In the genomic region with DNA sequence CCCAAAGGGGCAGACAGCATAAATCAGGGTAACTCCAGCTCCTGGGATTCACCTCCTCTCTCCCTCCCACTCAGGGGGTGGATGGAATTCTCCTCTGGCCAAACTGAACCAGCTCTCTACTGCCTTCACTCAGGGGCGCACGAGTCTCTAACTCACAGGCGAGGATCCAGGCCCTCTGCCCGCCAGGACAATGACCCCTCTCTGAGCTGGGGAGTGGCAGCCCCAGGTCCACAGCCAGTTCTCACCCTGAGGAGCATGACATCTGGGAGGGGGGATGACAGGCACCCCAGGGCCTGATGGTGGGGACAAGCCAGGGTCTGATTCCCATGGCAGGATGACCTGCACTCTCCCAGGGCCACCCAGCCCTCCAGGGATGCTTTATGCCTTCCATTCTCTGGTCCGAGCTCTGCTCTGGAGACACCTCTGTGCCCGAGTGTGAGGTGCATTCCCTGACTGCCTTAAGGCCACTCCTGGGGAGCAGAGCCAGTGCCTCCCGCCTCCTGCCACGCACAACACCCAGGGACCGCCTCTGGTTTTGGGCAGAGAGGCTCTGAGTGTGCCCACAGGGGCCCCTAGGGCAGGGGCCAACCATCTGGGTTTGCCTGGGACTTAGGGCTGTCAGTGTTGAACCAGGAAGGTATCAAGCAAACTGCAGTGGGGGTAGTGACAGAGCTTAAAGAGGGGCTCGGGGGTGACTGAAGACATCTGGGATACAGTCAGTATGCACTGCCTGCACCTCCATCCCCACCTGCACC, we compare ENCODE assay signal across 18 cellular contexts.
A peak's percentile ranks its signal among the peaks of the same experiment; 100 is the strongest.
DNase-seq lines count a peak whose midpoint lies in the region; ATAC-seq and TF ChIP-seq lines count a peak whose summit lies in the region.
"Had no signal": no experiment of that assay in that cellular context is flagged by ENCODE, and none has a peak within 500 bp of the region (broad histone marks: within the 10 kb centered on the region; RNA-seq: fewer than 3 reads in every experiment).

No MANE protein-coding gene starts in this region.

- no peak overlapping the region for H3K4me2 ChIP-seq in smooth muscle cell

- H4K20me1 ChIP-seq in smooth muscle cell (ENCODE audit: low read depth): no peaks in the 10 kb centered on the region

- H3K36me3 ChIP-seq in smooth muscle cell (ENCODE audit: low read depth): no peaks in the 10 kb centered on the region
- H3K36me3 ChIP-seq: heart right ventricle, SJSA1 had no signal

- no peaks in the 10 kb centered on the region for H3F3A ChIP-seq in smooth muscle cell (ENCODE audit: low read depth)

- ATAC-seq in activated naive CD8-positive, alpha-beta T cell treated with anti-CD3 and anti-CD28 coated beads, Interleukin-2, amount 10 ng/mL, durations not matched to agents 7 days and 5 days (ENCODE audit: low read depth): peak; percentile 23
- ATAC-seq in left lobe of liver: peak; percentile 73
- peak; percentile 28 to 31 for ATAC-seq in stimulated activated naive B cell treated with anti-CD40 and anti-IgM and Interleukin-4, amounts not matched to agents 10 μg/mL and 1 μg/mL and 100 μg/mL, for 72 hours (replicated peaks)
- no peak for ATAC-seq in GM21723 (IDR thresholded peaks at IDR 0.05; ENCODE audit: unreplicated experiment)

- TF ChIP-seq CTCF in smooth muscle cell (IDR thresholded peaks at IDR 0.05; ENCODE audit: borderline replicate concordance, insufficient read depth, poor library complexity, severe bottlenecking): no peak

- no peaks in the 10 kb centered on the region for H3K36me3 Mint-ChIP-seq in activated naive CD8-positive, alpha-beta T cell treated with anti-CD3 and anti-CD28 coated beads, Interleukin-2, amount 10 ng/mL, durations not matched to agents 7 days and 5 days
- H3K36me3 Mint-ChIP-seq in activated naive CD8-positive, alpha-beta T cell treated with anti-CD3 and anti-CD28 coated beads for 36 hours: no peaks in the 10 kb centered on the region
- peaks cover 2 to 6% of the 10 kb centered on the region in 2 donors for H3K36me3 Mint-ChIP-seq in stimulated activated naive B cell treated with anti-CD40 and anti-IgM and Interleukin-4, amounts not matched to agents 10 μg/mL and 1 μg/mL and 100 μg/mL, for 72 hours
- H3K36me3 Mint-ChIP-seq: type B pancreatic cell had no signal

- peaks cover 19% of the 10 kb centered on the region for H3K27me3 Mint-ChIP-seq in activated naive CD8-positive, alpha-beta T cell treated with anti-CD3 and anti-CD28 coated beads, Interleukin-2, amount 10 ng/mL, durations not matched to agents 7 days and 5 days
- H3K27me3 Mint-ChIP-seq in activated naive CD8-positive, alpha-beta T cell treated with anti-CD3 and anti-CD28 coated beads for 36 hours: peaks cover 12% of the 10 kb centered on the region
- H3K27me3 Mint-ChIP-seq in stimulated activated naive B cell treated with anti-CD40 and anti-IgM and Interleukin-4, amounts not matched to agents 10 μg/mL and 1 μg/mL and 100 μg/mL, for 72 hours: no peaks in the 10 kb centered on the region
- H3K27me3 Mint-ChIP-seq: activated T-helper 17 cell treated with anti-CD3 and anti-CD28 coated beads, Interleukin-2, amount 50 U/mL, for 72 hours; CD4-positive, alpha-beta T cell; central memory CD8-positive, alpha-beta T cell; type B pancreatic cell had no signal

- DNase-seq in activated naive CD8-positive, alpha-beta T cell treated with anti-CD3 and anti-CD28 coated beads, Interleukin-2, amount 10 ng/mL, durations not matched to agents 7 days and 5 days: no peak
- no peak for DNase-seq in activated naive CD8-positive, alpha-beta T cell treated with anti-CD3 and anti-CD28 coated beads for 36 hours
- DNase-seq in left lobe of liver (ENCODE audit: low spot score) (peak; percentile 92), smooth muscle cell (lab: John Stamatoyannopoulos, UW; ENCODE audit: unreplicated experiment) (no peak), NCI-H1694 treated with DMSO at 0.1 percent for 48 hours (lab: John Stamatoyannopoulos, UW) (no peak)
- DNase-seq in stimulated activated naive B cell treated with anti-CD40 and anti-IgM and Interleukin-4, amounts not matched to agents 10 μg/mL and 1 μg/mL and 100 μg/mL, for 72 hours: no peak
- DNase-seq: amniotic stem cell, NCI-H2029, NCI-H446 treated with DMSO at 0.1 percent for 48 hours had no signal

- H3K9ac ChIP-seq in smooth muscle cell (ENCODE audit: low read depth): no peak overlapping the region

- no peaks in the 10 kb centered on the region for H3K9me3 ChIP-seq in smooth muscle cell (replicated peaks; ENCODE audit: low read depth)

- no peak overlapping the region for H3K4me3 Mint-ChIP-seq in activated naive CD8-positive, alpha-beta T cell treated with anti-CD3 and anti-CD28 coated beads, Interleukin-2, amount 10 ng/mL, durations not matched to agents 7 days and 5 days
- H3K4me3 Mint-ChIP-seq in activated naive CD8-positive, alpha-beta T cell treated with anti-CD3 and anti-CD28 coated beads for 36 hours: no peak overlapping the region
- H3K4me3 Mint-ChIP-seq in stimulated activated naive B cell treated with anti-CD40 and anti-IgM and Interleukin-4, amounts not matched to agents 10 μg/mL and 1 μg/mL and 100 μg/mL, for 72 hours: peak overlapping the region in 1 of 2 donors; percentile 56
- H3K4me3 Mint-ChIP-seq: activated T-helper 17 cell treated with anti-CD3 and anti-CD28 coated beads, Interleukin-2, amount 50 U/mL, for 72 hours; CD4-positive, alpha-beta T cell; central memory CD8-positive, alpha-beta T cell; neural crest cell had no signal

- no peak overlapping the region for H3K4me3 ChIP-seq in smooth muscle cell
- H3K4me3 ChIP-seq: heart right ventricle, SJSA1 had no signal

- no peaks in the 10 kb centered on the region for H3K27me3 ChIP-seq in smooth muscle cell (ENCODE audit: low read depth)
- H3K27me3 ChIP-seq: SJSA1 had no signal

- no peak overlapping the region for H3K27ac ChIP-seq in smooth muscle cell (ENCODE audit: low read depth)
- H3K27ac ChIP-seq: SJSA1 had no signal

- 0 out of 2 replicates have a peak, but pooled peaks have one; percentile 1 for TF ChIP-seq POLR2A in Raji (IDR thresholded peaks at IDR 0.05; ENCODE audit: insufficient read depth, low read depth, low read length)

- no peaks in the 10 kb centered on the region for H3K9me3 Mint-ChIP-seq in activated naive CD8-positive, alpha-beta T cell treated with anti-CD3 and anti-CD28 coated beads, Interleukin-2, amount 10 ng/mL, durations not matched to agents 7 days and 5 days
- no peaks in the 10 kb centered on the region for H3K9me3 Mint-ChIP-seq in activated naive CD8-positive, alpha-beta T cell treated with anti-CD3 and anti-CD28 coated beads for 36 hours
- H3K9me3 Mint-ChIP-seq in stimulated activated naive B cell treated with anti-CD40 and anti-IgM and Interleukin-4, amounts not matched to agents 10 μg/mL and 1 μg/mL and 100 μg/mL, for 72 hours: no peaks in the 10 kb centered on the region
- H3K9me3 Mint-ChIP-seq: activated T-helper 17 cell treated with anti-CD3 and anti-CD28 coated beads, Interleukin-2, amount 50 U/mL, for 72 hours; CD4-positive, alpha-beta T cell; central memory CD8-positive, alpha-beta T cell; neural crest cell; type B pancreatic cell had no signal

- no peaks in the 10 kb centered on the region for H3K79me2 ChIP-seq in smooth muscle cell (ENCODE audit: low read depth)

- H3K4me1 ChIP-seq in smooth muscle cell (ENCODE audit: low read depth): peaks cover 4% of the 10 kb centered on the region

- POLR2A ChIA-PET in activated naive CD8-positive, alpha-beta T cell treated with anti-CD3 and anti-CD28 coated beads, Interleukin-2, amount 10 ng/mL, durations not matched to agents 7 days and 5 days (lab: Charles Lee): interaction anchor here (0.9 to 1.9 kb wide), 8 partner anchors 16 to 213 kb away, joined by 3 to 29 read pairs (median 3); a partner anchor contains a TSS

- 63% methylated on average over 10 of the region's 10 CpGs for WGBS in smooth muscle cell (ENCODE audit: low lambda C conversion rate)

- H3K4me1 Mint-ChIP-seq in activated naive CD8-positive, alpha-beta T cell treated with anti-CD3 and anti-CD28 coated beads, Interleukin-2, amount 10 ng/mL, durations not matched to agents 7 days and 5 days: peaks cover 3% of the 10 kb centered on the region
- H3K4me1 Mint-ChIP-seq in activated naive CD8-positive, alpha-beta T cell treated with anti-CD3 and anti-CD28 coated beads for 36 hours: peaks cover 13% of the 10 kb centered on the region
- H3K4me1 Mint-ChIP-seq in stimulated activated naive B cell treated with anti-CD40 and anti-IgM and Interleukin-4, amounts not matched to agents 10 μg/mL and 1 μg/mL and 100 μg/mL, for 72 hours: peaks cover 53 to 96% of the 10 kb centered on the region in 2 donors
- H3K4me1 Mint-ChIP-seq: activated T-helper 17 cell treated with anti-CD3 and anti-CD28 coated beads, Interleukin-2, amount 50 U/mL, for 72 hours had no signal

- no peak overlapping the region for H3K27ac Mint-ChIP-seq in activated naive CD8-positive, alpha-beta T cell treated with anti-CD3 and anti-CD28 coated beads, Interleukin-2, amount 10 ng/mL, durations not matched to agents 7 days and 5 days
- no peak overlapping the region for H3K27ac Mint-ChIP-seq in activated naive CD8-positive, alpha-beta T cell treated with anti-CD3 and anti-CD28 coated beads for 36 hours
- peak overlapping the region; percentile 37 for H3K27ac Mint-ChIP-seq in stimulated activated naive B cell treated with anti-CD40 and anti-IgM and Interleukin-4, amounts not matched to agents 10 μg/mL and 1 μg/mL and 100 μg/mL, for 72 hours
- H3K27ac Mint-ChIP-seq: activated T-helper 17 cell treated with anti-CD3 and anti-CD28 coated beads, Interleukin-2, amount 50 U/mL, for 72 hours; CD4-positive, alpha-beta T cell; type B pancreatic cell had no signal

- no peak overlapping the region for H2AFZ ChIP-seq in smooth muscle cell (ENCODE audit: low read depth)
